Comparison of ENCODE assay signal across 33 cellular contexts in the genomic region with DNA sequence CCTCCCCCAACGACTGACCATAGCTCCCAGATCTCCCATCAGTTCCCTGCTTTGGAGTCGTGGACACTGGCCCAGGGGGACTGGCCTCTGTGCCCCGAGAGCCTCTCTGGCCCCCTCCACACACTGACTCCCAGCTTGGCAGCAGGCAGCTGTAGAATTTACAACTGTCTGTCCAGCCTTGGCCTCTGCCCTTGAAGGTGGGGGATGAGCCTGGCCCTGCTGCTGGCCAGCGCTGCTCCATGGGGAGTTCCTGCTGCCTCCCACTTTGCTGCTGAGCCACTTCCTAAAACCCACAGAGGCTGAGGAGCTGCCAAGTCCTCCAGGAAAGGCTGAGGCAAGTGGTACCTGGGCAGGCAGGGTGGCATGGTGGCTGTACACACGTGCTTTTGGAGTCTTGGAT.
"Had no signal": no experiment of that assay in that cellular context is flagged by ENCODE, and none has a peak within 500 bp of the region (broad histone marks: within the 10 kb centered on the region; RNA-seq: fewer than 3 reads in every experiment).

No MANE protein-coding gene starts in this region.

- H3K27me3 ChIP-seq: brain microvascular endothelial cell, cardiac muscle cell, SJSA1 had no signal

- ATAC-seq: activated CD4-positive, alpha-beta T cell treated with anti-CD3 and anti-CD28 coated beads for 36 hours; activated CD4-positive, CD25-positive, alpha-beta regulatory T cell treated with anti-CD3 and anti-CD28 coated beads, Interleukin-2, amount 50 U/mL, for 24 hours; activated CD8-positive, alpha-beta memory T cell treated with anti-CD3 and anti-CD28 coated beads, Interleukin-2, amount 10 ng/mL, durations not matched to agents 7 days and 5 days; activated naive CD8-positive, alpha-beta T cell treated with anti-CD3 and anti-CD28 coated beads, Interleukin-2, amount 50 U/mL, for 24 hours; Panc1; WTC11 had no signal

- H3K27ac Mint-ChIP-seq: activated CD4-positive, alpha-beta memory T cell treated with anti-CD3 and anti-CD28 coated beads, Interleukin-2, amount 10 ng/mL, durations not matched to agents 7 days and 5 days; activated CD4-positive, alpha-beta T cell treated with anti-CD3 and anti-CD28 coated beads for 36 hours; activated CD8-positive, alpha-beta memory T cell treated with anti-CD3 and anti-CD28 coated beads, Interleukin-2, amount 10 ng/mL, durations not matched to agents 7 days and 5 days; activated naive CD4-positive, alpha-beta T cell treated with anti-CD3 and anti-CD28 coated beads, Interleukin-2, amount 10 ng/mL, durations not matched to agents 7 days and 5 days; activated naive CD8-positive, alpha-beta T cell; activated naive CD8-positive, alpha-beta T cell treated with anti-CD3 and anti-CD28 coated beads, Interleukin-2, amount 50 U/mL, for 24 hours; T-helper 1 cell treated with Interleukin-12 subunit alpha and Interleukin-12 subunit beta and Interleukin-4 antibody, amounts not matched to agents 30 μg/mL and 1 μg/mL, for 36 hours; T-helper 2 cell treated with Interferon-gamma antibody and Interleukin-4, amounts not matched to agents 5 μg/mL and 100 μg/mL, for 36 hours; WTC11 had no signal

- H3K4me1 ChIP-seq: SJSA1 had no signal

- H3K27ac ChIP-seq: brain microvascular endothelial cell, cardiac muscle cell, KMS-11, SJSA1 had no signal

- H3K36me3 Mint-ChIP-seq: activated CD8-positive, alpha-beta memory T cell treated with anti-CD3 and anti-CD28 coated beads, Interleukin-2, amount 10 ng/mL, durations not matched to agents 7 days and 5 days; activated naive CD4-positive, alpha-beta T cell treated with anti-CD3 and anti-CD28 coated beads, Interleukin-2, amount 10 ng/mL, durations not matched to agents 7 days and 5 days; activated naive CD8-positive, alpha-beta T cell had no signal

- H3K9me3 ChIP-seq: SK-N-SH had no signal

- H3K27me3 Mint-ChIP-seq: activated CD4-positive, alpha-beta memory T cell treated with anti-CD3 and anti-CD28 coated beads, Interleukin-2, amount 10 ng/mL, durations not matched to agents 7 days and 5 days; activated CD8-positive, alpha-beta memory T cell treated with anti-CD3 and anti-CD28 coated beads, Interleukin-2, amount 10 ng/mL, durations not matched to agents 7 days and 5 days; activated naive CD4-positive, alpha-beta T cell treated with anti-CD3 and anti-CD28 coated beads, Interleukin-2, amount 10 ng/mL, durations not matched to agents 7 days and 5 days had no signal

- DNase-seq: activated CD4-positive, alpha-beta memory T cell treated with anti-CD3 and anti-CD28 coated beads, Interleukin-2, amount 10 ng/mL, durations not matched to agents 7 days and 5 days; activated CD4-positive, alpha-beta T cell treated with anti-CD3 and anti-CD28 coated beads for 36 hours; activated CD4-positive, alpha-beta T cell treated with anti-CD3 and anti-CD28 coated beads, Interleukin-2, amount 50 U/mL, for 1 hour; activated CD8-positive, alpha-beta memory T cell treated with anti-CD3 and anti-CD28 coated beads for 24 hours; activated CD8-positive, alpha-beta memory T cell treated with anti-CD3 and anti-CD28 coated beads, Interleukin-2, amount 10 ng/mL, durations not matched to agents 7 days and 5 days; activated CD8-positive, alpha-beta memory T cell treated with anti-CD3 and anti-CD28 coated beads, Interleukin-2, amount 50 U/mL, for 48 hours; activated effector memory CD4-positive, alpha-beta T cell treated with Interleukin-2 at 50 U/mL for 16 hours; activated naive CD4-positive, alpha-beta T cell treated with anti-CD3 and anti-CD28 coated beads, Interleukin-2, amount 10 ng/mL, durations not matched to agents 7 days and 5 days; activated naive CD8-positive, alpha-beta T cell treated with anti-CD3 and anti-CD28 coated beads, Interleukin-2, amount 50 U/mL, for 24 hours; activated T-cell treated with anti-CD3 and anti-CD28 coated beads, Interleukin-2, amount 50 U/mL, for 48 hours; amniotic stem cell; aorta; brain microvascular endothelial cell; MM.1S; MV-4-11; NCI-H1092; NCI-H1694; NCI-H1930; NCI-H2081 treated with DMSO at 0.1 percent for 48 hours; NCI-H345; NCI-H524 treated with DMSO at 0.1 percent for 48 hours; SHP77; SK-N-SH had no signal

- H3K9me3 Mint-ChIP-seq: activated CD4-positive, alpha-beta memory T cell treated with anti-CD3 and anti-CD28 coated beads, Interleukin-2, amount 10 ng/mL, durations not matched to agents 7 days and 5 days; activated naive CD8-positive, alpha-beta T cell treated with anti-CD3 and anti-CD28 coated beads, Interleukin-2, amount 50 U/mL, for 24 hours; T-helper 1 cell treated with Interleukin-12 subunit alpha and Interleukin-12 subunit beta and Interleukin-4 antibody, amounts not matched to agents 30 μg/mL and 1 μg/mL, for 36 hours; T-helper 2 cell treated with Interferon-gamma antibody and Interleukin-4, amounts not matched to agents 5 μg/mL and 100 μg/mL, for 36 hours had no signal

- H3K4me3 Mint-ChIP-seq: activated CD4-positive, alpha-beta memory T cell treated with anti-CD3 and anti-CD28 coated beads, Interleukin-2, amount 10 ng/mL, durations not matched to agents 7 days and 5 days; activated CD4-positive, alpha-beta T cell treated with anti-CD3 and anti-CD28 coated beads for 36 hours; activated CD8-positive, alpha-beta memory T cell treated with anti-CD3 and anti-CD28 coated beads, Interleukin-2, amount 10 ng/mL, durations not matched to agents 7 days and 5 days; activated naive CD4-positive, alpha-beta T cell treated with anti-CD3 and anti-CD28 coated beads, Interleukin-2, amount 10 ng/mL, durations not matched to agents 7 days and 5 days; activated naive CD8-positive, alpha-beta T cell; activated naive CD8-positive, alpha-beta T cell treated with anti-CD3 and anti-CD28 coated beads, Interleukin-2, amount 50 U/mL, for 24 hours; central memory CD8-positive, alpha-beta T cell; T-helper 1 cell treated with Interleukin-12 subunit alpha and Interleukin-12 subunit beta and Interleukin-4 antibody, amounts not matched to agents 30 μg/mL and 1 μg/mL, for 36 hours; T-helper 2 cell treated with Interferon-gamma antibody and Interleukin-4, amounts not matched to agents 5 μg/mL and 100 μg/mL, for 36 hours; WTC11 had no signal

- H3K4me3 ChIP-seq: cardiac muscle cell, SJSA1 had no signal

- H3K4me1 Mint-ChIP-seq: activated CD4-positive, alpha-beta memory T cell treated with anti-CD3 and anti-CD28 coated beads, Interleukin-2, amount 10 ng/mL, durations not matched to agents 7 days and 5 days; activated CD4-positive, alpha-beta T cell treated with anti-CD3 and anti-CD28 coated beads for 36 hours; activated CD8-positive, alpha-beta memory T cell treated with anti-CD3 and anti-CD28 coated beads, Interleukin-2, amount 10 ng/mL, durations not matched to agents 7 days and 5 days; activated naive CD4-positive, alpha-beta T cell treated with anti-CD3 and anti-CD28 coated beads, Interleukin-2, amount 10 ng/mL, durations not matched to agents 7 days and 5 days; activated naive CD8-positive, alpha-beta T cell treated with anti-CD3 and anti-CD28 coated beads, Interleukin-2, amount 50 U/mL, for 24 hours; central memory CD8-positive, alpha-beta T cell had no signal

- H3K36me3 ChIP-seq: brain microvascular endothelial cell, cardiac muscle cell, SJSA1 had no signal
